ENCODE assay signal across 8 cellular contexts in the genomic region with DNA sequence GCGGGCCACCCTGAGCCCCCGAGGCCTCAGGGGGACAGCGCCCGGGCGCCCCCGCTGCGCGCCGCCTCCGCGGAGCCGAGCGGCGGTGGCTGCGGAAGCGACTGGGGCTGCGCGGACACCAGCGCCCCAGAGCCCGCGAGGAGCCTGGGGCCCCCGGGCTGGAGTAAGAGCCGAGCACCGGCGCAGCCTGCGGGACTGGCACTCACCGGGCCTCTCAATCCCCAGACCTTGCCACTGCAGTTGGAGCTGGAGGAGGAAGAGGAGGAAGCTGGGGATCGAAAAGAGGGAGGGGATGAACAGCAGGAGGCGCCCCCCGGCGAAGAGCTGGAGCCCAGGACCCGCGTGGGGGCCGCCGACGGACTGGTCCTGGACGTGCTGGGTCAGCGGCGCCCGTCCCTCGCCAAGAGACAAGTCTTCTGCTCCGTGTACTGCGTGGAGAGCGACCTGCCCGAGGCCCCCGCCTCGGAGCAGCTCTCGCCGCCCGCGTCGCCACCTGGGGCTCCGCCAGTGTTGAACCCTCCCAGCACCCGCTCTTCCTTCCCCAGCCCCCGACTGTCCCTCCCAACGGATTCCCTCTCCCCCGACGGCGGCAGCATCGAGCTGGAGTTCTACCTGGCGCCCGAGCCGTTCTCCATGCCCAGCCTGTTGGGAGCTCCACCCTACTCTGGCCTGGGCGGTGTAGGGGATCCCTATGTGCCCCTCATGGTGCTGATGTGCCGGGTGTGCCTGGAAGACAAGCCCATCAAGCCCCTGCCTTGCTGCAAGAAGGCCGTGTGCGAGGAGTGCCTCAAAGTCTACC. TPM values are rescaled to one million over a fixed set of nuclear protein-coding genes. Genes with fewer than 3 reads are reported as not detected.
DNase-seq lines count a peak whose midpoint lies in the region; TF ChIP-seq lines count a peak whose summit lies in the region.

No MANE protein-coding gene starts in this region.

- peaks cover 5% of the 10 kb centered on the region for H3K4me1 ChIP-seq in iPS-15b (ENCODE audit: control insufficient read depth, insufficient read depth, low read length)

- no peaks in the 10 kb centered on the region for H3K9me3 ChIP-seq in iPS-15b (ENCODE audit: control insufficient read depth, insufficient read depth, low read length)

- H3K27me3 Mint-ChIP-seq in activated naive CD4-positive, alpha-beta T cell treated with anti-CD3 and anti-CD28 coated beads for 36 hours (ENCODE audit: low read depth), result peaks cover 47% of the 10 kb centered on the region

- TF ChIP-seq CTCF in brain microvascular endothelial cell (IDR thresholded peaks at IDR 0.05; ENCODE audit: low read depth, low read length, missing control alignments), result no peak

- H3K4me3 ChIP-seq in brain microvascular endothelial cell (ENCODE audit: low read depth, low read length), result peak overlapping the region; percentile 82
- peak overlapping the region; percentile 85 for H3K4me3 ChIP-seq in iPS-15b (ENCODE audit: low read depth, low read length)

- no peaks in the 10 kb centered on the region for H3K9me3 Mint-ChIP-seq in activated naive CD4-positive, alpha-beta T cell treated with anti-CD3 and anti-CD28 coated beads for 36 hours

- peaks cover 38% of the 10 kb centered on the region for H3K4me1 Mint-ChIP-seq in activated naive CD4-positive, alpha-beta T cell treated with anti-CD3 and anti-CD28 coated beads for 36 hours (ENCODE audit: low read depth)

- peak overlapping the region; percentile 72 for H3K9ac ChIP-seq in iPS-15b (ENCODE audit: low read depth, low read length)

- no peak overlapping the region for H3K27ac Mint-ChIP-seq in activated naive CD4-positive, alpha-beta T cell treated with anti-CD3 and anti-CD28 coated beads for 36 hours

- CTCF ChIA-PET in activated naive CD4-positive, alpha-beta T cell treated with anti-CD3 and anti-CD28 coated beads for 36 hours (lab: Charles Lee), result interaction anchor here (0.8 kb wide), 1 partner anchor 15 kb away, joined by 4 read pairs; no protein-coding TSS in a partner anchor

- in situ Hi-C loops in brain microvascular endothelial cell (cut with HindIII; ENCODE audit: low pct_ligation_motif_present, low sequenced_read_pairs), result no loop called here

- H3K27me3 ChIP-seq in brain microvascular endothelial cell (replicated peaks) (no peaks in the 10 kb centered on the region), iPS-15b (ENCODE audit: control insufficient read depth, insufficient read depth, low read length) (peaks cover 8% of the 10 kb centered on the region)

- peaks cover 2% of the 10 kb centered on the region for H3K36me3 Mint-ChIP-seq in activated naive CD4-positive, alpha-beta T cell treated with anti-CD3 and anti-CD28 coated beads for 36 hours (ENCODE audit: low read depth)

- intact Hi-C loops in activated naive CD4-positive, alpha-beta T cell treated with anti-CD3 and anti-CD28 coated beads for 36 hours (cut with micrococcal nuclease), result loop anchor here (5.0 kb wide), 2 partner anchors 149 to 189 kb away; a partner anchor contains a TSS

- H3K36me3 ChIP-seq in brain microvascular endothelial cell (replicated peaks), result peaks cover 2% of the 10 kb centered on the region
- H3K36me3 ChIP-seq in iPS-15b (ENCODE audit: control insufficient read depth, insufficient read depth, low read length), result no peaks in the 10 kb centered on the region

- peak overlapping the region; percentile 78 for H3K27ac ChIP-seq in brain microvascular endothelial cell

- peak; percentile 10 for DNase-seq in activated naive CD4-positive, alpha-beta T cell treated with anti-CD3 and anti-CD28 coated beads for 36 hours
- no peak for DNase-seq in activated naive CD4-positive, alpha-beta T cell treated with Interleukin-2 at 50 U/mL for 16 hours
- DNase-seq in NCI-H1092 treated with DMSO at 0.1 percent for 48 hours (lab: John Stamatoyannopoulos, UW) (peak; percentile 18), brain microvascular endothelial cell (no peak), putamen (ENCODE audit: low spot score) (peak; percentile 36), A172 (ENCODE audit: low spot score) (no peak)
- DNase-seq in stimulated activated naive CD4-positive, alpha-beta T cell treated with Interleukin-2 at 50 U/mL for 16 hours (lab: John Stamatoyannopoulos, UW), result no peak

- peak overlapping the region; percentile 78 for H3K4me3 Mint-ChIP-seq in activated naive CD4-positive, alpha-beta T cell treated with anti-CD3 and anti-CD28 coated beads for 36 hours

RNA-seq across cellular contexts. Expression of a gene that starts 0.6 kb away (rescaled TPM):
- total RNA-seq in activated naive CD4-positive, alpha-beta T cell treated with anti-CD3 and anti-CD28 coated beads for 36 hours, result 1 to 10 TPM; 1.8 to 2.4 TPM
- total RNA-seq in A172 (2014; rRNA removed; shearing (Covaris generic)), result 4.4 and 9.9 TPM in 2 replicates

Comparison
In these comparisons a context has a peak if more than half of its experiments do, and no peak if none do; other contexts are left out.
1. DNase-seq: peak in activated naive CD4-positive, alpha-beta T cell treated with anti-CD3 and anti-CD28 coated beads for 36 hours (single experiment), NCI-H1092 treated with DMSO at 0.1 percent for 48 hours (single experiment) and putamen (single experiment); none in activated naive CD4-positive, alpha-beta T cell treated with Interleukin-2 at 50 U/mL for 16 hours (single experiment), brain microvascular endothelial cell (single experiment), stimulated activated naive CD4-positive, alpha-beta T cell treated with Interleukin-2 at 50 U/mL for 16 hours (single experiment) and A172 (single experiment).